In genomic region chr1:109391161-109391556, GRCh38 we compare ENCODE assay signal across 10 cellular contexts. TPM values are rescaled to one million over a fixed set of nuclear protein-coding genes. Genes with fewer than 3 reads are reported as not detected.
A peak's percentile ranks its signal among the peaks of the same experiment; 100 is the strongest.
DNase-seq lines count a peak whose midpoint lies in the region; ATAC-seq, FAIRE-seq and TF ChIP-seq lines count a peak whose summit lies in the region.
"Had no signal": no experiment of that assay in that cellular context is flagged by ENCODE, and none has a peak within 500 bp of the region (broad histone marks: within the 10 kb centered on the region; RNA-seq: fewer than 3 reads in every experiment).

No MANE protein-coding gene starts in this region.

- peaks cover 0 to 11% (median 7%) of the 10 kb centered on the region in 11 experiments; a peak in 14 of 22 replicates for H3K27me3 ChIP-seq in BLaER1 treated with 17β-estradiol and CSF1 and Interleukin-3, amounts not matched to agents 10 nM and 100 nM
- H3K27me3 ChIP-seq in SU-DHL-6 (ENCODE audit: low read length) (no peaks in the 10 kb centered on the region), rectal smooth muscle tissue (ENCODE audit: control insufficient read depth, insufficient read depth, low read length) (no peaks in the 10 kb centered on the region)

- FAIRE-seq in frontal cortex (lab: Jason Lieb, UNC) = no peak

- H3F3A ChIP-seq in SU-DHL-6 (ENCODE audit: insufficient read depth) = no peaks in the 10 kb centered on the region

- H3K4me1 ChIP-seq in BLaER1 treated with 17β-estradiol and CSF1 and Interleukin-3, amounts not matched to agents 10 nM and 100 nM = peaks cover 42 to 99% (median 78%) of the 10 kb centered on the region in 10 experiments
- H3K4me1 ChIP-seq in rectal smooth muscle tissue (ENCODE audit: control insufficient read depth, insufficient read depth, low read length) = peaks cover 50% of the 10 kb centered on the region

- H3K36me3 ChIP-seq in BLaER1 treated with 17β-estradiol and CSF1 and Interleukin-3, amounts not matched to agents 10 nM and 100 nM = peaks cover 0 to 5% (median 0%) of the 10 kb centered on the region in 11 experiments; a peak in 1 of 22 replicates
- H3K36me3 ChIP-seq in SU-DHL-6 (ENCODE audit: low read length) = no peaks in the 10 kb centered on the region
- no peaks in the 10 kb centered on the region for H3K36me3 ChIP-seq in rectal smooth muscle tissue (ENCODE audit: control insufficient read depth, insufficient read depth, low read length)

- no peaks in the 10 kb centered on the region for H3K9me3 ChIP-seq in BLaER1 treated with 17β-estradiol and CSF1 and Interleukin-3, amounts not matched to agents 10 nM and 100 nM (replicated peaks in 1 of 11)
- no peaks in the 10 kb centered on the region for H3K9me3 ChIP-seq in SU-DHL-6 (ENCODE audit: insufficient read depth, low read length)
- H3K9me3 ChIP-seq: mucosa of descending colon had no signal

- H2AFZ ChIP-seq in SU-DHL-6 (ENCODE audit: low read depth, low read length, severe bottlenecking) = no peak overlapping the region

- H3K9ac ChIP-seq in BLaER1 treated with 17β-estradiol and CSF1 and Interleukin-3, amounts not matched to agents 10 nM and 100 nM = peak overlapping the region in 5 of 11 experiments; percentile 35 to 69 (median 58); a peak in 7 of 22 replicates
- no peak overlapping the region for H3K9ac ChIP-seq in SU-DHL-6 (ENCODE audit: low read length)
- H3K9ac ChIP-seq in rectal smooth muscle tissue (ENCODE audit: low read length) = no peak overlapping the region

- no peak for ATAC-seq in HG02884 (IDR thresholded peaks at IDR 0.05; ENCODE audit: unreplicated experiment)
- ATAC-seq: mucosa of descending colon had no signal

- no peak for TF ChIP-seq CTCF in SU-DHL-6 (IDR thresholded peaks at IDR 0.05; ENCODE audit: insufficient read depth, low read length, poor library complexity, severe bottlenecking)
- TF ChIP-seq CTCF in fibroblast of pulmonary artery (IDR thresholded peaks at IDR 0.05; ENCODE audit: low read length, missing control alignments) = no peak

- H3K79me2 ChIP-seq in SU-DHL-6 (ENCODE audit: insufficient read depth, low read length) = no peaks in the 10 kb centered on the region

- H3K27ac ChIP-seq in BLaER1 treated with 17β-estradiol and CSF1 and Interleukin-3, amounts not matched to agents 10 nM and 100 nM = peak overlapping the region in 7 of 11 experiments; percentile 25 to 76 (median 66); a peak in 14 of 22 replicates
- H3K27ac ChIP-seq in SU-DHL-6 (ENCODE audit: low read depth, low read length) (no peak overlapping the region), rectal smooth muscle tissue (ENCODE audit: low read depth, low read length) (peak overlapping the region; percentile 91)

- peak overlapping the region in 4 of 10 experiments; percentile 10 to 38 (median 28); a peak in 6 of 20 replicates for H3K4me3 ChIP-seq in BLaER1 treated with 17β-estradiol and CSF1 and Interleukin-3, amounts not matched to agents 10 nM and 100 nM
- H3K4me3 ChIP-seq in SU-DHL-6 (ENCODE audit: insufficient read depth, low read length, poor library complexity, severe bottlenecking) = no peak overlapping the region
- no peak overlapping the region for H3K4me3 ChIP-seq in fibroblast of pulmonary artery (replicated peaks; ENCODE audit: low read depth, low read length)
- H3K4me3 ChIP-seq in rectal smooth muscle tissue (ENCODE audit: low read length) = peak overlapping the region; percentile 2
- H3K4me3 ChIP-seq: mucosa of descending colon had no signal

- DNase-seq in fibroblast of pulmonary artery (ENCODE audit: low read depth) (peak; percentile 49), NCI-H774 (lab: John Stamatoyannopoulos, UW) (no peak), frontal cortex (ENCODE audit: low spot score in 2 of 2) (no peak)
- DNase-seq in activated CD4-positive, alpha-beta T cell treated with anti-CD3 and anti-CD28 coated beads, Interleukin-2, amount 50 U/mL, for 4 hours = no peak
- DNase-seq: mucosa of descending colon, NCI-H345 had no signal

- peaks cover 0 to 8% (median 0%) of the 10 kb centered on the region in 11 experiments; a peak in 2 of 22 replicates for H4K20me1 ChIP-seq in BLaER1 treated with 17β-estradiol and CSF1 and Interleukin-3, amounts not matched to agents 10 nM and 100 nM
- no peaks in the 10 kb centered on the region for H4K20me1 ChIP-seq in SU-DHL-6 (ENCODE audit: low read depth, low read length)

- H3K4me2 ChIP-seq in BLaER1 treated with 17β-estradiol and CSF1 and Interleukin-3, amounts not matched to agents 10 nM and 100 nM = peak overlapping the region; percentile 63 to 98 (median 86)
- peak overlapping the region; percentile 19 for H3K4me2 ChIP-seq in SU-DHL-6 (ENCODE audit: low read depth, low read length, poor library complexity, severe bottlenecking)

- H3K9me2 ChIP-seq in SU-DHL-6 (replicated peaks; ENCODE audit: insufficient read depth, low read length) = no peaks in the 10 kb centered on the region

RNA-seq across cellular contexts. Expression of gene SORT1, which starts 6.6 kb away (rescaled TPM):
- 42.8 TPM for total RNA-seq in frontal cortex

RNA-seq across cellular contexts. Expression of gene PSMA5, which starts 35.1 kb away (rescaled TPM):
- 35.1 TPM for total RNA-seq in frontal cortex
